In the genomic region with DNA sequence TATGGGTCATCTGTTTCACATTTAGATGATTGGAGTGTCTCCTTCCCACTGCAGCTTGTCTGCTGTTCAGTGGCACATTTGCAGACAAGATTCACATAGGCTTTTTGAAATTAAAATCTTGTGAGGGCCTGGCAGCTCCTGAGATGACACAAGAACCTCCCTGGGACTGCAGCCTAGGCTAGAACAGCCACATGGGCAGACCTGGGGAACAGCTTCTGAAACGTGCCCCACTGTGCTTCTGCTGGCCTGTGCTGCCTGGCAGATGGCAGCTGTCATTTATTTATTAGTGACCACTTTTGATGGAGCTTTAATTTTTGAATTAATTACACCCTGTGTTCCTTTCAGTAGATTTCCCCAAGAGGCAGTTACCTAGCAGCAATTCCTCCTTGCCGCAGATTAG, we compare ENCODE assay signal across 28 cellular contexts.
"Had no signal": no experiment of that assay in that cellular context is flagged by ENCODE, and none has a peak within 500 bp of the region (broad histone marks: within the 10 kb centered on the region; RNA-seq: fewer than 3 reads in every experiment).

No MANE protein-coding gene starts in this region.

- H2AFZ ChIP-seq: PC-9 had no signal

- H3K9me3 Mint-ChIP-seq: activated CD4-positive, alpha-beta memory T cell treated with anti-CD3 and anti-CD28 coated beads, Interleukin-2, amount 10 ng/mL, durations not matched to agents 7 days and 5 days; activated naive CD4-positive, alpha-beta T cell treated with anti-CD3 and anti-CD28 coated beads, Interleukin-2, amount 10 ng/mL, durations not matched to agents 7 days and 5 days; activated naive CD8-positive, alpha-beta T cell treated with anti-CD3 and anti-CD28 coated beads, Interleukin-2, amount 50 U/mL, for 24 hours had no signal

- H3K4me3 ChIP-seq: K562, PC-9, SK-N-MC had no signal

- H3K4me2 ChIP-seq: PC-9 had no signal

- ATAC-seq: activated CD8-positive, alpha-beta memory T cell treated with anti-CD3 and anti-CD28 coated beads, Interleukin-2, amount 10 ng/mL, durations not matched to agents 7 days and 5 days; activated naive CD8-positive, alpha-beta T cell treated with anti-CD3 and anti-CD28 coated beads, Interleukin-2, amount 50 U/mL, for 24 hours; K562; Right ventricle myocardium inferior had no signal

- H3K27ac Mint-ChIP-seq: activated CD4-positive, alpha-beta memory T cell treated with anti-CD3 and anti-CD28 coated beads, Interleukin-2, amount 10 ng/mL, durations not matched to agents 7 days and 5 days; activated CD8-positive, alpha-beta memory T cell treated with anti-CD3 and anti-CD28 coated beads, Interleukin-2, amount 10 ng/mL, durations not matched to agents 7 days and 5 days; activated naive CD4-positive, alpha-beta T cell treated with anti-CD3 and anti-CD28 coated beads, Interleukin-2, amount 10 ng/mL, durations not matched to agents 7 days and 5 days; activated naive CD8-positive, alpha-beta T cell; activated naive CD8-positive, alpha-beta T cell treated with anti-CD3 and anti-CD28 coated beads, Interleukin-2, amount 50 U/mL, for 24 hours had no signal

- H3K36me3 ChIP-seq: brain microvascular endothelial cell had no signal

- DNase-seq: activated CD4-positive, alpha-beta memory T cell treated with anti-CD3 and anti-CD28 coated beads, Interleukin-2, amount 10 ng/mL, durations not matched to agents 7 days and 5 days; activated CD8-positive, alpha-beta memory T cell treated with anti-CD3 and anti-CD28 coated beads for 24 hours; activated CD8-positive, alpha-beta memory T cell treated with anti-CD3 and anti-CD28 coated beads, Interleukin-2, amount 10 ng/mL, durations not matched to agents 7 days and 5 days; activated CD8-positive, alpha-beta memory T cell treated with anti-CD3 and anti-CD28 coated beads, Interleukin-2, amount 50 U/mL, for 48 hours; activated effector memory CD4-positive, alpha-beta T cell treated with Interleukin-2 at 50 U/mL for 16 hours; activated naive CD4-positive, alpha-beta T cell treated with anti-CD3 and anti-CD28 coated beads, Interleukin-2, amount 10 ng/mL, durations not matched to agents 7 days and 5 days; activated naive CD8-positive, alpha-beta T cell treated with anti-CD3 and anti-CD28 coated beads, Interleukin-2, amount 50 U/mL, for 24 hours; activated T-cell treated with anti-CD3 and anti-CD28 coated beads, Interleukin-2, amount 50 U/mL, for 48 hours; anterior cingulate cortex; brain microvascular endothelial cell; central memory CD4-positive, alpha-beta T cell; NCI-H1092 treated with DMSO at 0.1 percent for 48 hours; NCI-H146; NCI-H187; NCI-H2029 treated with DMSO at 0.1 percent for 48 hours; NCI-H2171 treated with DMSO at 0.1 percent for 48 hours; NCI-H2227 treated with DMSO at 0.1 percent for 48 hours; NCI-H526; NCI-H748 treated with DMSO at 0.1 percent for 48 hours; NK-92 treated with Interleukin-12 subunit alpha and Interleukin-12 subunit beta, amount 100 ng/mL, for 24 hours; T1000; WERI-Rb-1 had no signal

- H3K4me1 Mint-ChIP-seq: activated CD4-positive, alpha-beta memory T cell treated with anti-CD3 and anti-CD28 coated beads, Interleukin-2, amount 10 ng/mL, durations not matched to agents 7 days and 5 days; activated CD8-positive, alpha-beta memory T cell treated with anti-CD3 and anti-CD28 coated beads, Interleukin-2, amount 10 ng/mL, durations not matched to agents 7 days and 5 days; activated naive CD4-positive, alpha-beta T cell treated with anti-CD3 and anti-CD28 coated beads, Interleukin-2, amount 10 ng/mL, durations not matched to agents 7 days and 5 days; activated naive CD8-positive, alpha-beta T cell treated with anti-CD3 and anti-CD28 coated beads, Interleukin-2, amount 50 U/mL, for 24 hours had no signal

- H3K4me3 Mint-ChIP-seq: activated CD4-positive, alpha-beta memory T cell treated with anti-CD3 and anti-CD28 coated beads, Interleukin-2, amount 10 ng/mL, durations not matched to agents 7 days and 5 days; activated CD8-positive, alpha-beta memory T cell treated with anti-CD3 and anti-CD28 coated beads, Interleukin-2, amount 10 ng/mL, durations not matched to agents 7 days and 5 days; activated naive CD4-positive, alpha-beta T cell treated with anti-CD3 and anti-CD28 coated beads, Interleukin-2, amount 10 ng/mL, durations not matched to agents 7 days and 5 days; activated naive CD8-positive, alpha-beta T cell; activated naive CD8-positive, alpha-beta T cell treated with anti-CD3 and anti-CD28 coated beads, Interleukin-2, amount 50 U/mL, for 24 hours had no signal

- H3K36me3 Mint-ChIP-seq: activated CD8-positive, alpha-beta memory T cell treated with anti-CD3 and anti-CD28 coated beads, Interleukin-2, amount 10 ng/mL, durations not matched to agents 7 days and 5 days; activated naive CD4-positive, alpha-beta T cell treated with anti-CD3 and anti-CD28 coated beads, Interleukin-2, amount 10 ng/mL, durations not matched to agents 7 days and 5 days had no signal

- H3K27ac ChIP-seq: brain microvascular endothelial cell, PC-9, RWPE1, SK-N-MC, WERI-Rb-1 had no signal

- H3K27me3 Mint-ChIP-seq: activated CD4-positive, alpha-beta memory T cell treated with anti-CD3 and anti-CD28 coated beads, Interleukin-2, amount 10 ng/mL, durations not matched to agents 7 days and 5 days; activated CD8-positive, alpha-beta memory T cell treated with anti-CD3 and anti-CD28 coated beads, Interleukin-2, amount 10 ng/mL, durations not matched to agents 7 days and 5 days; activated naive CD4-positive, alpha-beta T cell treated with anti-CD3 and anti-CD28 coated beads, Interleukin-2, amount 10 ng/mL, durations not matched to agents 7 days and 5 days; activated naive CD8-positive, alpha-beta T cell treated with anti-CD3 and anti-CD28 coated beads, Interleukin-2, amount 50 U/mL, for 24 hours had no signal
